1 cellular context compared by ENCODE assay signal in the genomic region with DNA sequence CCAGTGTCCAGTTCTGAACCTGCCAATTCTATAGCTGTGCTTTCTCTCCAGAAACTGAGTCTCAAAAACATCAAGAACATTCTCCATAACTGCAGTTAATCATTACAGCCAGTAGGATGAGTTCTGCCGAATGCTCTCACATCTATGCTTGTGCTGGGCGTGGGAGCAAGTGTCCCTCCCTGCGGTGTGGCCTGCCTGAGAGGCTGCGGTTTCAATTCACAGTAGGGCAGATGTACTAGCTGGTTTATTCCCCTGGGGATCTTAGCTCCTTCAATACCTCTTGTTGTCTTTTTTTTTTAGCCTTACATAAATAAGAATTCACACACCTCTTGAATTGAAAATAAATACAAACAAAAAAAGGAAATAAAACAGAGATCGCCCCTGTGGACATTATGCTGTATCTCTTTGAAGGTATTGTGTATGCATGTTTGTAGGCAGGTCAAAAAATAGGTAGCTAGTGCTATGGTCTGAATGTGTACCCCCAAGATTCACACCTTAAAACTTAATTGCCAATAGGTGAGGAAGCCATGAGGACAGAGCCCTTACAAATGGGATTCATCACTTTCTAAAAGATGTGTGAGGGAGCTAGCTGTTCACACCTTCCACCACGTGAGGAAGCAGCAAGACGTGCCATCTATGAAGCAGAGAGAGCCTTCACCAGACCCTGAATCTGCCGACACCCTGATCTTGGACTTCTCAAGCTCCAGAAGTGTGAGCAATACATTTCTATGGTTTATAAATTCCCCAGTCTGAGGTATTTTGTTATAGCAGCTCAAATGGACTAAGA.
TF ChIP-seq lines count a peak whose summit lies in the region.

No MANE protein-coding gene starts in this region.

TF ChIP-seq in GM12878, 131 proteins besides CTCF, POLR2A, EP300 and RAD21 (continued from another document):
- TF ChIP-seq, protein P1, sequence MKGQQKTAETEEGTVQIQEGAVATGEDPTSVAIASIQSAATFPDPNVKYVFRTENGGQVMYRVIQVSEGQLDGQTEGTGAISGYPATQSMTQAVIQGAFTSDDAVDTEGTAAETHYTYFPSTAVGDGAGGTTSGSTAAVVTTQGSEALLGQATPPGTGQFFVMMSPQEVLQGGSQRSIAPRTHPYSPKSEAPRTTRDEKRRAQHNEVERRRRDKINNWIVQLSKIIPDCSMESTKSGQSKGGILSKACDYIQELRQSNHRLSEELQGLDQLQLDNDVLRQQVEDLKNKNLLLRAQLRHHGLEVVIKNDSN (IDR thresholded peaks at IDR 0.05; ENCODE audit: borderline replicate concordance, extremely low read length, insufficient read depth, low read depth, low read length), result no peak
- TF ChIP-seq TCF12 (IDR thresholded peaks at IDR 0.05; ENCODE audit: low read depth, low read length) (peak; percentile 96), ZSCAN29 (IDR thresholded peaks at IDR 0.05) (no peak), CHD1 (IDR thresholded peaks at IDR 0.05; ENCODE audit: low read depth, low read length) (no peak), CHD2 (IDR thresholded peaks at IDR 0.05; ENCODE audit: borderline replicate concordance, low read depth, low read length) (peak; percentile 65), ZZZ3 (IDR thresholded peaks at IDR 0.05; ENCODE audit: control insufficient read depth, insufficient read length, low read depth) (no peak), BMI1 (IDR thresholded peaks at IDR 0.05; ENCODE audit: borderline replicate concordance) (peak; percentile 59; the same call in 1 of the 2 replicates), IRF4 (IDR thresholded peaks at IDR 0.05; ENCODE audit: low read depth, low read length) (peak; percentile 88), YBX1 (IDR thresholded peaks at IDR 0.05) (peak; percentile 97), YY1 (IDR thresholded peaks at IDR 0.05; ENCODE audit: low read depth, low read length) (peak; percentile 60; the same call in 1 of the 2 replicates), RB1 (IDR thresholded peaks at IDR 0.05; ENCODE audit: borderline replicate concordance) (peak; percentile 96; the same call in 1 of the 2 replicates), EGR1 (IDR thresholded peaks at IDR 0.05; ENCODE audit: borderline replicate concordance in 1 of 2, low read depth in 2 of 2, low read length in 2 of 2) (no peak), CEBPB (IDR thresholded peaks at IDR 0.05; ENCODE audit: borderline replicate concordance in 1 of 2, low read depth in 2 of 2, low read length in 2 of 2) (no peak), SREBF2 (IDR thresholded peaks at IDR 0.05; ENCODE audit: low read length) (no peak), PAX8 (IDR thresholded peaks at IDR 0.05) (no peak), IKZF1 (conservative IDR thresholded peaks at IDR 0.05) (peak; percentile 79), SMAD1 (IDR thresholded peaks at IDR 0.05; ENCODE audit: low read depth, partially characterized antibody) (peak; percentile 93), POLR2AphosphoS2 (IDR thresholded peaks at IDR 0.05; ENCODE audit: low read depth, low read length) (no peak), USF2 (IDR thresholded peaks at IDR 0.05; ENCODE audit: borderline replicate concordance, low read depth, low read length) (no peak; the same call in 1 of the 2 replicates), RUNX3 (IDR thresholded peaks at IDR 0.05; ENCODE audit: low read length) (peak; percentile 98), CREM (IDR thresholded peaks at IDR 0.05; ENCODE audit: low read depth) (no peak), MEF2B (IDR thresholded peaks at IDR 0.05; ENCODE audit: partially characterized antibody, poor library complexity, severe bottlenecking) (peak; percentile 100), HDAC2 (IDR thresholded peaks at IDR 0.05) (no peak), TAF1 (IDR thresholded peaks at IDR 0.05; ENCODE audit: borderline replicate concordance, low read depth, low read length) (no peak), ZBTB33 (IDR thresholded peaks at IDR 0.05) (0 out of 2 replicates have a peak, but pooled peaks have one; percentile 28), MAX (IDR thresholded peaks at IDR 0.05; ENCODE audit: low read depth, low read length) (no peak), MTA3 (IDR thresholded peaks at IDR 0.05; ENCODE audit: borderline replicate concordance, low read length) (no peak), SMARCA5 (IDR thresholded peaks at IDR 0.05) (no peak), HCFC1 (IDR thresholded peaks at IDR 0.05; ENCODE audit: low read length) (no peak), GABPA (IDR thresholded peaks at IDR 0.05; ENCODE audit: low read depth) (no peak), SIX5 (IDR thresholded peaks at IDR 0.05; ENCODE audit: low read depth, low read length, severe bottlenecking) (no peak)
- TF ChIP-seq, protein P2, sequence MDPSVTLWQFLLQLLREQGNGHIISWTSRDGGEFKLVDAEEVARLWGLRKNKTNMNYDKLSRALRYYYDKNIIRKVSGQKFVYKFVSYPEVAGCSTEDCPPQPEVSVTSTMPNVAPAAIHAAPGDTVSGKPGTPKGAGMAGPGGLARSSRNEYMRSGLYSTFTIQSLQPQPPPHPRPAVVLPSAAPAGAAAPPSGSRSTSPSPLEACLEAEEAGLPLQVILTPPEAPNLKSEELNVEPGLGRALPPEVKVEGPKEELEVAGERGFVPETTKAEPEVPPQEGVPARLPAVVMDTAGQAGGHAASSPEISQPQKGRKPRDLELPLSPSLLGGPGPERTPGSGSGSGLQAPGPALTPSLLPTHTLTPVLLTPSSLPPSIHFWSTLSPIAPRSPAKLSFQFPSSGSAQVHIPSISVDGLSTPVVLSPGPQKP (IDR thresholded peaks at IDR 0.05; ENCODE audit: low read depth, low read length), result no peak
- TF ChIP-seq, protein P3, sequence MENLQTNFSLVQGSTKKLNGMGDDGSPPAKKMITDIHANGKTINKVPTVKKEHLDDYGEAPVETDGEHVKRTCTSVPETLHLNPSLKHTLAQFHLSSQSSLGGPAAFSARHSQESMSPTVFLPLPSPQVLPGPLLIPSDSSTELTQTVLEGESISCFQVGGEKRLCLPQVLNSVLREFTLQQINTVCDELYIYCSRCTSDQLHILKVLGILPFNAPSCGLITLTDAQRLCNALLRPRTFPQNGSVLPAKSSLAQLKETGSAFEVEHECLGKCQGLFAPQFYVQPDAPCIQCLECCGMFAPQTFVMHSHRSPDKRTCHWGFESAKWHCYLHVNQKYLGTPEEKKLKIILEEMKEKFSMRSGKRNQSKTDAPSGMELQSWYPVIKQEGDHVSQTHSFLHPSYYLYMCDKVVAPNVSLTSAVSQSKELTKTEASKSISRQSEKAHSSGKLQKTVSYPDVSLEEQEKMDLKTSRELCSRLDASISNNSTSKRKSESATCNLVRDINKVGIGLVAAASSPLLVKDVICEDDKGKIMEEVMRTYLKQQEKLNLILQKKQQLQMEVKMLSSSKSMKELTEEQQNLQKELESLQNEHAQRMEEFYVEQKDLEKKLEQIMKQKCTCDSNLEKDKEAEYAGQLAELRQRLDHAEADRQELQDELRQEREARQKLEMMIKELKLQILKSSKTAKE (IDR thresholded peaks at IDR 0.05; ENCODE audit: low read depth, poor library complexity, severe bottlenecking), result peak; percentile 65
- TF ChIP-seq, protein P4, sequence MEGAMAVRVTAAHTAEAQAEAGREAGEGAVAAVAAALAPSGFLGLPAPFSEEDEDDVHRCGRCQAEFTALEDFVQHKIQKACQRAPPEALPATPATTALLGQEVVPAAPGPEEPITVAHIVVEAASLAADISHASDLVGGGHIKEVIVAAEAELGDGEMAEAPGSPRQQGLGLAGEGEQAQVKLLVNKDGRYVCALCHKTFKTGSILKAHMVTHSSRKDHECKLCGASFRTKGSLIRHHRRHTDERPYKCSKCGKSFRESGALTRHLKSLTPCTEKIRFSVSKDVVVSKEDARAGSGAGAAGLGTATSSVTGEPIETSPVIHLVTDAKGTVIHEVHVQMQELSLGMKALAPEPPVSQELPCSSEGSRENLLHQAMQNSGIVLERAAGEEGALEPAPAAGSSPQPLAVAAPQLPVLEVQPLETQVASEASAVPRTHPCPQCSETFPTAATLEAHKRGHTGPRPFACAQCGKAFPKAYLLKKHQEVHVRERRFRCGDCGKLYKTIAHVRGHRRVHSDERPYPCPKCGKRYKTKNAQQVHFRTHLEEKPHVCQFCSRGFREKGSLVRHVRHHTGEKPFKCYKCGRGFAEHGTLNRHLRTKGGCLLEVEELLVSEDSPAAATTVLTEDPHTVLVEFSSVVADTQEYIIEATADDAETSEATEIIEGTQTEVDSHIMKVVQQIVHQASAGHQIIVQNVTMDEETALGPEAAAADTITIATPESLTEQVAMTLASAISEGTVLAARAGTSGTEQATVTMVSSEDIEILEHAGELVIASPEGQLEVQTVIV (IDR thresholded peaks at IDR 0.05; ENCODE audit: borderline replicate concordance, partially characterized antibody), result no peak
- TF ChIP-seq, protein P5, sequence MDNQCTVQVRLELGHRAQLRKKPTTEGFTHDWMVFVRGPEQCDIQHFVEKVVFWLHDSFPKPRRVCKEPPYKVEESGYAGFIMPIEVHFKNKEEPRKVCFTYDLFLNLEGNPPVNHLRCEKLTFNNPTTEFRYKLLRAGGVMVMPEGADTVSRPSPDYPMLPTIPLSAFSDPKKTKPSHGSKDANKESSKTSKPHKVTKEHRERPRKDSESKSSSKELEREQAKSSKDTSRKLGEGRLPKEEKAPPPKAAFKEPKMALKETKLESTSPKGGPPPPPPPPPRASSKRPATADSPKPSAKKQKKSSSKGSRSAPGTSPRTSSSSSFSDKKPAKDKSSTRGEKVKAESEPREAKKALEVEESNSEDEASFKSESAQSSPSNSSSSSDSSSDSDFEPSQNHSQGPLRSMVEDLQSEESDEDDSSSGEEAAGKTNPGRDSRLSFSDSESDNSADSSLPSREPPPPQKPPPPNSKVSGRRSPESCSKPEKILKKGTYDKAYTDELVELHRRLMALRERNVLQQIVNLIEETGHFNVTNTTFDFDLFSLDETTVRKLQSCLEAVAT (IDR thresholded peaks at IDR 0.05), result peak; percentile 92
- TF ChIP-seq, protein P6, sequence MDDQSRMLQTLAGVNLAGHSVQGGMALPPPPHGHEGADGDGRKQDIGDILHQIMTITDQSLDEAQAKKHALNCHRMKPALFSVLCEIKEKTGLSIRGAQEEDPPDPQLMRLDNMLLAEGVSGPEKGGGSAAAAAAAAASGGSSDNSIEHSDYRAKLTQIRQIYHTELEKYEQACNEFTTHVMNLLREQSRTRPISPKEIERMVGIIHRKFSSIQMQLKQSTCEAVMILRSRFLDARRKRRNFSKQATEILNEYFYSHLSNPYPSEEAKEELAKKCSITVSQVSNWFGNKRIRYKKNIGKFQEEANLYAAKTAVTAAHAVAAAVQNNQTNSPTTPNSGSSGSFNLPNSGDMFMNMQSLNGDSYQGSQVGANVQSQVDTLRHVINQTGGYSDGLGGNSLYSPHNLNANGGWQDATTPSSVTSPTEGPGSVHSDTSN (IDR thresholded peaks at IDR 0.05; ENCODE audit: insufficient replicate concordance, low read depth, low read length), result no peak
